ENCODE assay signal across 29 cellular contexts in genomic region chr5:15664961-15665360, GRCh38.
A peak's percentile ranks its signal among the peaks of the same experiment; 100 is the strongest.
DNase-seq lines count a peak whose midpoint lies in the region; ATAC-seq lines count a peak whose summit lies in the region.
"Had no signal": no experiment of that assay in that cellular context is flagged by ENCODE, and none has a peak within 500 bp of the region (broad histone marks: within the 10 kb centered on the region; RNA-seq: fewer than 3 reads in every experiment).

No MANE protein-coding gene starts in this region.

- peak; percentile 83 for DNase-seq in EH (ENCODE audit: low read depth)
- DNase-seq in HT1080 (ENCODE audit: low read depth), result peak; percentile 3
- DNase-seq in brain pericyte (ENCODE audit: low read depth, low spot score), result peak; percentile 4
- DNase-seq in iris pigment epithelial cell (ENCODE audit: low read depth), result peak; percentile 61
- DNase-seq in sciatic nerve (ENCODE audit: low spot score), result no peak
- DNase-seq in NCI-H774 (lab: John Stamatoyannopoulos, UW), result no peak
- no peak for DNase-seq in HuH-7 (ENCODE audit: low spot score)
- no peak for DNase-seq in posterior cingulate gyrus
- DNase-seq: activated CD4-positive, alpha-beta memory T cell treated with anti-CD3 and anti-CD28 coated beads for 36 hours; activated CD4-positive, CD25-positive, alpha-beta regulatory T cell treated with anti-CD3 and anti-CD28 coated beads, Interleukin-2, amount 50 U/mL, for 72 hours; activated naive CD4-positive, alpha-beta T cell; activated naive CD8-positive, alpha-beta T cell treated with anti-CD3 and anti-CD28 coated beads, Interleukin-2, amount 50 U/mL, for 24 hours; activated T-cell treated with anti-CD3 and anti-CD28 coated beads, Interleukin-2, amount 50 U/mL, for 72 hours; CD8-positive, alpha-beta T cell; cerebellar nuclear complex; DMS 273 treated with DMSO at 0.1 percent for 48 hours; dorsolateral prefrontal cortex; esophagus squamous epithelium; glutamatergic neuron; H9; NCI-H1092 treated with DMSO at 0.1 percent for 48 hours; NCI-H187 treated with DMSO at 0.1 percent for 48 hours; ovary; Right ventricle myocardium superior; stimulated activated naive CD4-positive, alpha-beta T cell; T-helper 2 cell; upper lobe of left lung had no signal

- ATAC-seq in sciatic nerve, result no peak
- ATAC-seq: A549; activated naive CD8-positive, alpha-beta T cell treated with anti-CD3 and anti-CD28 coated beads, Interleukin-2, amount 50 U/mL, for 24 hours; activated T-cell treated with anti-CD3 and anti-CD28 coated beads, Interleukin-2, amount 50 U/mL, for 72 hours; CD8-positive, alpha-beta T cell; Panc1 had no signal

- intact Hi-C loops in sciatic nerve (cut with DNase I), result no loop called here
- intact Hi-C loops in posterior cingulate gyrus (cut with DNase I), result no loop called here

Comparison
In these comparisons a context has a peak if more than half of its experiments do, and no peak if none do; other contexts are left out.
1. DNase-seq: peak in EH (single experiment), HT1080 (single experiment), brain pericyte (single experiment) and iris pigment epithelial cell (single experiment); none in sciatic nerve (single experiment), NCI-H774 (single experiment), HuH-7 (single experiment) and posterior cingulate gyrus (0 of 10).